8 cellular contexts compared by ENCODE assay signal in the genomic region with DNA sequence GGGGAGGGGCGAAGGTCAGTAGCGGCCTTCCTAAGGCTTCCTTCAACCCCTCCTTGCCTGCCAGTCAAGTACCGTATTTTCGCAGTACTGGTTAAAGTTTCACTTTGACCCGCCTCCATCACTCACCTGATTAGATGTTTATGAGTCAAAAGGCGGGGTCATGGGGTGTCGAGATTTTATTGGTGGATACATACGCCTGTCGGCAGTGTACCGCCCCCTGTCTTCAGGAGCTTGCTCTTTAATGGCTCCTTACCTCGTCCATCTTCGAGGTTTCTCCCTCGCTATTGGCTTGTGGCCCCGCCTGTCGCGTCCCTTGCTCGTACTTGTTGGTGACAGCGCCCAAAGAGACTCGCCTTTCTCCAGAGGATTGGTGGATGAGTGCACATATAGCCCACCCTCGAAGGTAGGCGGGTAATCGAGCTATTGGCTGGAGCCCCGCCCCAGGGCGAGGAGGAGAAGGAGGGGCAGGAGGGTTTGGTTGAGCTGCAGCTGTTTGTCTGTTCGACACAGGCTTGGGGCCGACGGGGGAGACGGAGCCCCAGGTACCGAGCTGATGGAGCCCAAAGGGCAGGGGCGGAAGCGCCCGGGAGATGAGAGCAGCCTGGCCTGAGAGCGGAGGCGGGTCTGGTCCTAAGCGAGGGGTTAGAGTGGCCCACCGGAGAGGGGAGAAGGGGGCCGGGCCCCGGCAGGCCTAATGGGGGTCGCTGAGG. TPM values are rescaled to one million over a fixed set of nuclear protein-coding genes. Genes with fewer than 3 reads are reported as not detected.
DNase-seq lines count a peak whose midpoint lies in the region; ATAC-seq and TF ChIP-seq lines count a peak whose summit lies in the region.

Gene RAB5B (plus strand): TSS at position 481 of the 710 bp plus-strand sequence. CDS start 12,883 bp downstream, outside the sequence.

- H3K36me3 ChIP-seq in IMR-90 (ENCODE audit: control insufficient read depth, insufficient read depth, low read length) (peaks cover 5% of the 10 kb centered on the region), OCI-LY7 (ENCODE audit: insufficient read depth, low read length) (peaks cover 40% of the 10 kb centered on the region)

- dilution Hi-C loops in IMR-90 (cut with HindIII; ENCODE audit: low sequenced_read_pairs, unreplicated experiment), result no loop called here

- H3K4me2 ChIP-seq in IMR-90 (ENCODE audit: low read depth, low read length) (peak within 1 kb of the TSS; percentile 91), OCI-LY7 (ENCODE audit: low read length) (peak within 1 kb of the TSS; percentile 78)

- H2AK9ac ChIP-seq in IMR-90 (replicated peaks; ENCODE audit: low read depth, low read length, poor library complexity), result peak within 1 kb of the TSS; percentile 98

- peak within 1 kb of the TSS; percentile 99; the same call in 2 of the 3 replicates for H2BK15ac ChIP-seq in IMR-90 (ENCODE audit: low read depth, low read length)

- H3K18ac ChIP-seq in IMR-90 (ENCODE audit: low read depth, low read length), result peak within 1 kb of the TSS; percentile 58

- POLR2A ChIA-PET in IMR-90 (lab: Charles Lee; ENCODE audit: unreplicated experiment), result interaction anchor here (1.0 to 1.2 kb wide), 3 partner anchors 9 to 70 kb away, joined by 3 to 13 read pairs (median 4); no protein-coding TSS in a partner anchor
- POLR2A ChIA-PET in OCI-LY7 (lab: Charles Lee), result interaction anchor here (0.5 to 2.5 kb wide), 25 partner anchors 10 to 1256 kb away, joined by 3 to 32 read pairs (median 4); partner anchors contain the start of genes CD63, ORMDL2, PYM1 and SARNP

- H3K14ac ChIP-seq in IMR-90 (replicated peaks; ENCODE audit: low read depth, low read length), result peak within 1 kb of the TSS; percentile 88

- in situ Hi-C loops in IMR-90 (cut with MboI; ENCODE audit: low sequenced_read_pairs), result no loop called here

- CTCF ChIA-PET in IMR-90 (lab: Yijun Ruan, JAX), result interaction anchor here (0.6 to 0.9 kb wide), 2 partner anchors 57 to 235 kb away, joined by 3 read pairs; no protein-coding TSS in a partner anchor
- CTCF ChIA-PET in OCI-LY7 (lab: Charles Lee; ENCODE audit: unreplicated experiment), result interaction anchor here (0.5 to 0.9 kb wide), 4 partner anchors 11 to 229 kb away, joined by 3 to 4 read pairs (median 4); no protein-coding TSS in a partner anchor

- H3K27me3 ChIP-seq in IMR-90 (ENCODE audit: control insufficient read depth, insufficient read depth, low read length), result no peaks in the 10 kb centered on the region

- no TSS peak for BruUV-seq in IMR-90 (replicated peaks; lab: Mats Ljungman, UMichigan)
- BruUV-seq in OCI-LY7 (replicated peaks; lab: Mats Ljungman, UMichigan), result no TSS peak

- H3K4ac ChIP-seq in IMR-90 (ENCODE audit: low read depth, low read length), result peak within 1 kb of the TSS; percentile 97

- TF ChIP-seq POLR2A in IMR-90 (IDR thresholded peaks at IDR 0.05; ENCODE audit: low read depth, low read length), result peak; percentile 93

- DNase-seq in DMS114 treated with DMSO at 0.1 percent for 48 hours (lab: John Stamatoyannopoulos, UW; ENCODE audit: unreplicated experiment), result peak; percentile 100
- DNase-seq in IMR-90, result peak; percentile 100
- peak; percentile 100 for DNase-seq in OCI-LY7 (ENCODE audit: low spot score)
- peak; percentile 92 for DNase-seq in activated T-cell treated with anti-CD3 and anti-CD28 coated beads for 1 hour (ENCODE audit: low read depth)
- DNase-seq in epidermal melanocyte (ENCODE audit: insufficient read length, low spot score), result peak; percentile 93
- DNase-seq in midbrain (lab: John Stamatoyannopoulos, UW), result peak; percentile 100
- DNase-seq in stimulated activated CD8-positive, alpha-beta memory T cell treated with anti-CD3 and anti-CD28 coated beads, Interleukin-2, amount 100 ng/mL, for 1 hour (ENCODE audit: low read depth in 2 of 2), result peak; percentile 91 to 96

- H3K79me1 ChIP-seq in IMR-90 (ENCODE audit: low read depth in 1 of 2, low read length in 2 of 2), result peaks cover 12 to 65% of the 10 kb centered on the region in 2 experiments; a peak in 3 of 4 replicates

- H3K4me1 ChIP-seq in IMR-90 (ENCODE audit: control insufficient read depth, insufficient read depth, low read length) (peaks cover 5% of the 10 kb centered on the region), OCI-LY7 (ENCODE audit: insufficient read depth, low read length, poor library complexity, severe bottlenecking) (peaks cover 25% of the 10 kb centered on the region)

- H3K9ac ChIP-seq in IMR-90 (ENCODE audit: low read depth, low read length), result peak within 1 kb of the TSS; percentile 85

- TF ChIP-seq CTCF in IMR-90 (conservative IDR thresholded peaks at IDR 0.05; ENCODE audit: low read depth, low read length) (no peak), OCI-LY7 (conservative IDR thresholded peaks at IDR 0.05; ENCODE audit: low read length) (no peak)

- H3K9me3 ChIP-seq in IMR-90 (ENCODE audit: control insufficient read depth, insufficient read depth, low read length) (no peaks in the 10 kb centered on the region), OCI-LY7 (ENCODE audit: low read length) (no peaks in the 10 kb centered on the region)

- H3K27ac ChIP-seq in IMR-90 (ENCODE audit: insufficient read depth, low read length), result peak within 1 kb of the TSS; percentile 64
- H3K27ac ChIP-seq in OCI-LY7 (ENCODE audit: low read depth, low read length, poor library complexity, severe bottlenecking), result peak within 1 kb of the TSS; percentile 57

- peak within 1 kb of the TSS; percentile 71 for H3K56ac ChIP-seq in IMR-90 (ENCODE audit: extremely low read depth, insufficient read depth, low read length)

- H3K9me2 ChIP-seq in OCI-LY7 (ENCODE audit: insufficient read depth, low read length), result no peaks in the 10 kb centered on the region

- H4K20me1 ChIP-seq in IMR-90 (ENCODE audit: insufficient read depth, low read length), result peaks cover 14% of the 10 kb centered on the region; the same call in 1 of the 2 replicates
- H4K20me1 ChIP-seq in OCI-LY7 (ENCODE audit: insufficient read depth, low read length), result no peaks in the 10 kb centered on the region

- peak within 1 kb of the TSS; percentile 97 for H3K23ac ChIP-seq in IMR-90 (ENCODE audit: low read depth, low read length)

- H2BK120ac ChIP-seq in IMR-90 (ENCODE audit: low read depth, low read length), result peak within 1 kb of the TSS; percentile 84

- ATAC-seq in GM21529 (IDR thresholded peaks at IDR 0.05; ENCODE audit: unreplicated experiment) (peak; percentile 90), IMR-90 (ENCODE audit: low read depth) (peak; percentile 89)

- H2AK5ac ChIP-seq in IMR-90 (ENCODE audit: low read depth, low read length), result peak within 1 kb of the TSS; percentile 100

- peak within 1 kb of the TSS; percentile 88 for H4K91ac ChIP-seq in IMR-90 (ENCODE audit: insufficient read depth, low read depth, low read length)

- peak within 1 kb of the TSS; percentile 98 for H2BK5ac ChIP-seq in IMR-90 (ENCODE audit: low read depth, low read length, poor library complexity, severe bottlenecking)

- peak within 1 kb of the TSS; percentile 58 for H4K5ac ChIP-seq in IMR-90 (ENCODE audit: low read depth, low read length)

- H3K79me2 ChIP-seq in OCI-LY7 (ENCODE audit: insufficient read depth, low read depth, low read length), result peaks cover 21% of the 10 kb centered on the region; the same call in 1 of the 2 replicates

- intact Hi-C loops in IMR-90 (cut with micrococcal nuclease) (loop anchor here (1.0 kb wide), 1 partner anchor 235 kb away; no protein-coding TSS in a partner anchor), OCI-LY7 (cut with micrococcal nuclease; ENCODE audit: unreplicated experiment) (loop anchor here (1.0 to 2.0 kb wide), 3 partner anchors 44 to 155 kb away; partner anchors contain the start of genes ORMDL2 and RPS26)

- TF ChIP-seq RAD21 in IMR-90 (IDR thresholded peaks at IDR 0.05; ENCODE audit: low read length), result no peak

- WGBS in IMR-90 (ENCODE audit: extremely low coverage in 2 of 2, insufficient read length in 1 of 2), 2 experiments, result 0% methylated on average over 17 of the region's 39 CpGs; no CpG with 5 or more reads in 1 of the 2 experiments

- peak within 1 kb of the TSS; percentile 74 to 98 for H4K8ac ChIP-seq in IMR-90 (ENCODE audit: low read depth in 2 of 2, low read length in 2 of 2)

- H3K4me3 ChIP-seq in IMR-90 (ENCODE audit: insufficient read depth, low read depth, low read length), result peak within 1 kb of the TSS; percentile 70
- peak within 1 kb of the TSS; percentile 88 for H3K4me3 ChIP-seq in OCI-LY7 (ENCODE audit: low read depth, low read length, poor library complexity, severe bottlenecking)

- H2BK20ac ChIP-seq in IMR-90 (ENCODE audit: low read depth, low read length), result peak within 1 kb of the TSS; percentile 2; the same call in 1 of the 2 replicates

- peak within 1 kb of the TSS; percentile 89 for H2AFZ ChIP-seq in IMR-90 (replicated peaks; ENCODE audit: low read length, poor library complexity)
- peak within 1 kb of the TSS; percentile 70 for H2AFZ ChIP-seq in OCI-LY7 (ENCODE audit: low read length)

- peaks cover 5% of the 10 kb centered on the region; the same call in 1 of the 2 replicates for H3K9me1 ChIP-seq in IMR-90 (ENCODE audit: insufficient read depth, low read length)

TF ChIP-seq in IMR-90, 13 proteins besides CTCF, POLR2A, EP300 and RAD21 (continues in another document):
- TF ChIP-seq MAZ (IDR thresholded peaks at IDR 0.05; ENCODE audit: borderline replicate concordance, low read depth, low read length), result peak; percentile 86
- TF ChIP-seq SMC3 (IDR thresholded peaks at IDR 0.05; ENCODE audit: low read depth, low read length), result no peak
- no peak for TF ChIP-seq RFX5 (IDR thresholded peaks at IDR 0.05; ENCODE audit: low read depth, low read length)
- TF ChIP-seq MXI1 (IDR thresholded peaks at IDR 0.05; ENCODE audit: borderline replicate concordance, low read depth, low read length), result 0 out of 2 replicates have a peak, but pooled peaks have one; percentile 20
- peak; percentile 69; the same call in 1 of the 2 replicates for TF ChIP-seq CHD1 (IDR thresholded peaks at IDR 0.05; ENCODE audit: low read depth, low read length)
- TF ChIP-seq, protein P1, sequence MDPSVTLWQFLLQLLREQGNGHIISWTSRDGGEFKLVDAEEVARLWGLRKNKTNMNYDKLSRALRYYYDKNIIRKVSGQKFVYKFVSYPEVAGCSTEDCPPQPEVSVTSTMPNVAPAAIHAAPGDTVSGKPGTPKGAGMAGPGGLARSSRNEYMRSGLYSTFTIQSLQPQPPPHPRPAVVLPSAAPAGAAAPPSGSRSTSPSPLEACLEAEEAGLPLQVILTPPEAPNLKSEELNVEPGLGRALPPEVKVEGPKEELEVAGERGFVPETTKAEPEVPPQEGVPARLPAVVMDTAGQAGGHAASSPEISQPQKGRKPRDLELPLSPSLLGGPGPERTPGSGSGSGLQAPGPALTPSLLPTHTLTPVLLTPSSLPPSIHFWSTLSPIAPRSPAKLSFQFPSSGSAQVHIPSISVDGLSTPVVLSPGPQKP (IDR thresholded peaks at IDR 0.05; ENCODE audit: borderline replicate concordance, low read depth, low read length), result no peak
- no peak for TF ChIP-seq RCOR1 (IDR thresholded peaks at IDR 0.05; ENCODE audit: insufficient replicate concordance, low read length)
- no peak for TF ChIP-seq NFE2L2 (IDR thresholded peaks at IDR 0.05; ENCODE audit: low read depth, low read length)

RNA-seq across cellular contexts. Expression of gene RAB5B, which starts in this region (rescaled TPM):
- total RNA-seq in IMR-90 (2012; rRNA removed) (54.4 and 56.5 TPM in 2 replicates), OCI-LY7 (2022) (47.2 and 50.5 TPM in 2 replicates)
- polyA plus RNA-seq in IMR-90 (2012; rRNA removed), result 85.6 and 99.2 TPM in 2 replicates
- polyA plus RNA-seq in IMR-90 (2012; cell fraction: cytosol; rRNA removed), result 44.8 and 45.5 TPM in 2 replicates
- polyA plus RNA-seq in IMR-90 (2012; cell fraction: nucleus; rRNA removed; ENCODE audit: low replicate concordance), result 42.5 and 123 TPM in 2 replicates
- 21.6 and 21.8 TPM in 2 replicates for total RNA-seq in OCI-LY7 (2014; rRNA removed; shearing (Covaris generic))

Comparison
In these comparisons a context has a peak if more than half of its experiments do, and no peak if none do; other contexts are left out.
1. Peak in every context shown above with its lines: DNase-seq, ATAC-seq, H3K4me3 ChIP-seq and H3K27ac ChIP-seq.